ENCODE assay signal across 26 cellular contexts in the genomic region with DNA sequence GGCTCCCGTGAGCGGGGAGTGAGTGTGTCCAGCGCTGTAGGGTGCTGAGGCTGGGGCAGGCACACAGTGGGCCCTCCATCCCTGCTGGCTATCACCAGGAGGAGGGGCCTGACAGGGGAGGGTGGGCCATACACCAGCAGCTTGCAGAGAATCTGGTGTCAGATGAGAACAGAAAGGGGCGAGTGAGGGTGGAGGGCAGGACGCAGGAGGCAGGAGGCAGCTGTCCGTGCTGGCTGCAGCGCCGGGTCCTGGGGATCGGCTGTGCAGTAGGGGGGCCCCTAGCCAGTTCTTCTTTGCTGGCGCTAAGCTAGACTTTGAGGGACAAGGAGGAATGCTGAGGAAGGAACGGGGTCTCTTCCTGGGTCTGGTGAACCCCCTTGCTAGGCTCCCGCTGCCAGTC. TPM values are rescaled to one million over a fixed set of nuclear protein-coding genes. Genes with fewer than 3 reads are reported as not detected.
A peak's percentile ranks its signal among the peaks of the same experiment; 100 is the strongest.
DNase-seq lines count a peak whose midpoint lies in the region; ATAC-seq and TF ChIP-seq lines count a peak whose summit lies in the region.
"Had no signal": no experiment of that assay in that cellular context is flagged by ENCODE, and none has a peak within 500 bp of the region (broad histone marks: within the 10 kb centered on the region; RNA-seq: fewer than 3 reads in every experiment).

No MANE protein-coding gene starts in this region.

- no peaks in the 10 kb centered on the region for H3K36me3 Mint-ChIP-seq in activated naive CD4-positive, alpha-beta T cell treated with anti-CD3 and anti-CD28 coated beads, Interleukin-2, amount 10 ng/mL, durations not matched to agents 7 days and 5 days
- H3K36me3 Mint-ChIP-seq in activated naive CD4-positive, alpha-beta T cell treated with anti-CD3 and anti-CD28 coated beads, Interleukin-2, amount 50 U/mL, for 72 hours = no peaks in the 10 kb centered on the region
- H3K36me3 Mint-ChIP-seq in Caco-2 (ENCODE audit: insufficient read depth, unreplicated experiment) = peaks cover 87% of the 10 kb centered on the region
- peaks cover 13% of the 10 kb centered on the region for H3K36me3 Mint-ChIP-seq in central memory CD8-positive, alpha-beta T cell (ENCODE audit: insufficient read depth)
- peaks cover 5% of the 10 kb centered on the region for H3K36me3 Mint-ChIP-seq in stimulated activated effector memory CD8-positive, alpha-beta T cell treated with anti-CD3 and anti-CD28 coated beads, Interleukin-12 subunit alpha, Interleukin-12 subunit beta, amount 100 ng/mL, for 72 hours

- H3K27me3 Mint-ChIP-seq in activated naive CD4-positive, alpha-beta T cell treated with anti-CD3 and anti-CD28 coated beads, Interleukin-2, amount 10 ng/mL, durations not matched to agents 7 days and 5 days = peaks cover 32% of the 10 kb centered on the region
- no peaks in the 10 kb centered on the region for H3K27me3 Mint-ChIP-seq in Caco-2 (ENCODE audit: insufficient read depth, unreplicated experiment)
- H3K27me3 Mint-ChIP-seq in central memory CD8-positive, alpha-beta T cell = no peaks in the 10 kb centered on the region

- POLR2A ChIA-PET in Caco-2 (lab: Charles Lee) = no interaction called here

- intact Hi-C loops in Caco-2 (cut with micrococcal nuclease; ENCODE audit: unreplicated experiment) = loop anchor here (10.0 kb wide), 1 partner anchor 264 kb away; a partner anchor contains a TSS

- BruUV-seq in Caco-2 (replicated peaks; lab: Mats Ljungman, UMichigan) = no TSS peak

- no peak overlapping the region for H3K4me3 Mint-ChIP-seq in activated naive CD4-positive, alpha-beta T cell treated with anti-CD3 and anti-CD28 coated beads, Interleukin-2, amount 10 ng/mL, durations not matched to agents 7 days and 5 days
- peak overlapping the region; percentile 78 for H3K4me3 Mint-ChIP-seq in Caco-2 (ENCODE audit: unreplicated experiment)
- H3K4me3 Mint-ChIP-seq in central memory CD8-positive, alpha-beta T cell = peak overlapping the region; percentile 34
- H3K4me3 Mint-ChIP-seq in stimulated activated effector memory CD8-positive, alpha-beta T cell treated with anti-CD3 and anti-CD28 coated beads, Interleukin-12 subunit alpha, Interleukin-12 subunit beta, amount 100 ng/mL, for 72 hours = no peak overlapping the region

- CTCF ChIA-PET in activated naive CD4-positive, alpha-beta T cell treated with anti-CD3 and anti-CD28 coated beads, Interleukin-2, amount 10 ng/mL, durations not matched to agents 7 days and 5 days (lab: Charles Lee) = interaction anchor here (1.6 to 1.9 kb wide), 3 partner anchors 26 to 400 kb away, joined by 5 to 12 read pairs (median 6); no protein-coding TSS in a partner anchor
- CTCF ChIA-PET in Caco-2 (lab: Charles Lee) = interaction anchor here (1.8 kb wide), 1 partner anchor 43 kb away, joined by 5 read pairs; no protein-coding TSS in a partner anchor

- TF ChIP-seq CTCF in Caco-2 (IDR thresholded peaks at IDR 0.05; ENCODE audit: insufficient read depth in 1 of 2, low read depth in 1 of 2, low read length in 1 of 2, severe bottlenecking in 1 of 2, unreplicated experiment in 1 of 2) = no peak

- no peaks in the 10 kb centered on the region for H3K9me3 Mint-ChIP-seq in activated naive CD4-positive, alpha-beta T cell treated with anti-CD3 and anti-CD28 coated beads, Interleukin-2, amount 10 ng/mL, durations not matched to agents 7 days and 5 days
- H3K9me3 Mint-ChIP-seq in activated naive CD4-positive, alpha-beta T cell treated with anti-CD3 and anti-CD28 coated beads, Interleukin-2, amount 50 U/mL, for 72 hours = no peaks in the 10 kb centered on the region
- H3K9me3 Mint-ChIP-seq in Caco-2 (ENCODE audit: unreplicated experiment) = no peaks in the 10 kb centered on the region
- no peaks in the 10 kb centered on the region for H3K9me3 Mint-ChIP-seq in central memory CD8-positive, alpha-beta T cell
- no peaks in the 10 kb centered on the region for H3K9me3 Mint-ChIP-seq in stimulated activated effector memory CD8-positive, alpha-beta T cell treated with anti-CD3 and anti-CD28 coated beads, Interleukin-12 subunit alpha, Interleukin-12 subunit beta, amount 100 ng/mL, for 72 hours
- H3K9me3 Mint-ChIP-seq: CD14-positive monocyte, GM23338 had no signal

- H3K4me3 ChIP-seq in Caco-2 (ENCODE audit: low read depth, low read length) = no peak overlapping the region
- no peak overlapping the region for H3K4me3 ChIP-seq in Karpas-422 (ENCODE audit: low read length)
- H3K4me3 ChIP-seq: A549, GM23338, HAP-1, PC-9 had no signal

- ATAC-seq in activated naive CD4-positive, alpha-beta T cell treated with anti-CD3 and anti-CD28 coated beads, Interleukin-2, amount 50 U/mL, for 72 hours = no peak
- no peak for ATAC-seq in central memory CD8-positive, alpha-beta T cell (replicated peaks; ENCODE audit: extremely low read depth, poor library complexity, severe bottlenecking)
- no peak for ATAC-seq in stimulated activated effector memory CD8-positive, alpha-beta T cell treated with anti-CD3 and anti-CD28 coated beads, Interleukin-12 subunit alpha, Interleukin-12 subunit beta, amount 100 ng/mL, for 72 hours
- ATAC-seq: A549, GM23338 had no signal

- H3K9me3 ChIP-seq in Caco-2 = no peaks in the 10 kb centered on the region
- H3K9me3 ChIP-seq in Karpas-422 (ENCODE audit: low read length) = no peaks in the 10 kb centered on the region
- H3K9me3 ChIP-seq: A549, HAP-1 had no signal

- no peak overlapping the region for H3K27ac ChIP-seq in Karpas-422 (ENCODE audit: low read length)
- H3K27ac ChIP-seq: A549, PC-9 had no signal

- H3K36me3 ChIP-seq in Caco-2 (ENCODE audit: control insufficient read depth, insufficient read depth, low read length) = peaks cover 8% of the 10 kb centered on the region
- no peaks in the 10 kb centered on the region for H3K36me3 ChIP-seq in Karpas-422 (ENCODE audit: insufficient read depth, low read length)
- H3K36me3 ChIP-seq: HAP-1 had no signal

- H3K4me1 ChIP-seq in Caco-2 (peaks cover 70% of the 10 kb centered on the region), Karpas-422 (ENCODE audit: low read length) (peaks cover 29% of the 10 kb centered on the region)

- no peak overlapping the region for H3K9ac ChIP-seq in Karpas-422 (ENCODE audit: low read length)

- peaks cover 10% of the 10 kb centered on the region; the same call in 1 of the 2 replicates for H4K20me1 ChIP-seq in Karpas-422 (ENCODE audit: insufficient read depth, low read depth, low read length)

- H3K4me1 Mint-ChIP-seq in activated naive CD4-positive, alpha-beta T cell treated with anti-CD3 and anti-CD28 coated beads, Interleukin-2, amount 10 ng/mL, durations not matched to agents 7 days and 5 days = peaks cover 35% of the 10 kb centered on the region
- H3K4me1 Mint-ChIP-seq in Caco-2 (ENCODE audit: low read depth, unreplicated experiment) = peaks cover 42% of the 10 kb centered on the region
- H3K4me1 Mint-ChIP-seq in central memory CD8-positive, alpha-beta T cell = peaks cover 29% of the 10 kb centered on the region
- peaks cover 28% of the 10 kb centered on the region for H3K4me1 Mint-ChIP-seq in stimulated activated effector memory CD8-positive, alpha-beta T cell treated with anti-CD3 and anti-CD28 coated beads, Interleukin-12 subunit alpha, Interleukin-12 subunit beta, amount 100 ng/mL, for 72 hours

- peaks cover 23% of the 10 kb centered on the region for H3K79me2 ChIP-seq in Karpas-422 (ENCODE audit: low read length)

- no peak overlapping the region for H3K4me2 ChIP-seq in Karpas-422 (ENCODE audit: low read depth, low read length, poor library complexity, severe bottlenecking)
- H3K4me2 ChIP-seq: A549, GM23338 had no signal

- no peak overlapping the region for H2AFZ ChIP-seq in Karpas-422 (ENCODE audit: low read length)
- H2AFZ ChIP-seq: GM23338, PC-9 had no signal

- H3K27me3 ChIP-seq in Caco-2 (replicated peaks; ENCODE audit: control insufficient read depth, insufficient read depth, low read length) (no peaks in the 10 kb centered on the region), Karpas-422 (ENCODE audit: low read length) (no peaks in the 10 kb centered on the region)

- no peak for DNase-seq in activated naive CD4-positive, alpha-beta T cell treated with anti-CD3 and anti-CD28 coated beads, Interleukin-2, amount 10 ng/mL, durations not matched to agents 7 days and 5 days
- DNase-seq in activated naive CD4-positive, alpha-beta T cell treated with anti-CD3 and anti-CD28 coated beads, Interleukin-2, amount 50 U/mL, for 72 hours (ENCODE audit: low spot score in 2 of 2) = no peak
- DNase-seq in Caco-2 (peak in 1 of 2 experiments; percentile 34), cortex of kidney (lab: John Stamatoyannopoulos, UW) (no peak), NCI-H510A treated with DMSO at 0.1 percent for 48 hours (lab: John Stamatoyannopoulos, UW) (no peak), Karpas-422 (no peak)
- no peak for DNase-seq in central memory CD8-positive, alpha-beta T cell (ENCODE audit: low spot score in 2 of 2)
- no peak for DNase-seq in stimulated activated effector memory CD8-positive, alpha-beta T cell treated with anti-CD3 and anti-CD28 coated beads, Interleukin-12 subunit alpha, Interleukin-12 subunit beta, amount 100 ng/mL, for 72 hours (ENCODE audit: low spot score in 2 of 2)
- DNase-seq: AML-193, DMS153, DND-41, NCI-H1092 treated with DMSO at 0.1 percent for 48 hours, NCI-H1436, NCI-H187, NCI-H2081 treated with DMSO at 0.1 percent for 48 hours, NCI-H2171, NCI-H226, NCI-H510A, PC-9, Right ventricle myocardium superior, T-helper 1 cell had no signal

- H3K9me2 ChIP-seq in Karpas-422 (replicated peaks; ENCODE audit: insufficient read depth, low read length) = no peaks in the 10 kb centered on the region

- peak overlapping the region; percentile 55 for H3K27ac Mint-ChIP-seq in activated naive CD4-positive, alpha-beta T cell treated with anti-CD3 and anti-CD28 coated beads, Interleukin-2, amount 10 ng/mL, durations not matched to agents 7 days and 5 days
- H3K27ac Mint-ChIP-seq in activated naive CD4-positive, alpha-beta T cell treated with anti-CD3 and anti-CD28 coated beads, Interleukin-2, amount 50 U/mL, for 72 hours = no peak overlapping the region
- H3K27ac Mint-ChIP-seq in Caco-2 (ENCODE audit: unreplicated experiment) = peak overlapping the region; percentile 83
- H3K27ac Mint-ChIP-seq in central memory CD8-positive, alpha-beta T cell (ENCODE audit: low read depth) = no peak overlapping the region
- peak overlapping the region; percentile 34 for H3K27ac Mint-ChIP-seq in stimulated activated effector memory CD8-positive, alpha-beta T cell treated with anti-CD3 and anti-CD28 coated beads, Interleukin-12 subunit alpha, Interleukin-12 subunit beta, amount 100 ng/mL, for 72 hours
- H3K27ac Mint-ChIP-seq: CD14-positive monocyte, GM23338 had no signal

RNA-seq across cellular contexts. Expression of a gene that starts 1.6 kb away (rescaled TPM):
- 1 to 10 TPM; 5.8 to 6.4 TPM for total RNA-seq in activated naive CD4-positive, alpha-beta T cell treated with anti-CD3 and anti-CD28 coated beads, Interleukin-2, amount 50 U/mL, for 72 hours
- total RNA-seq in Caco-2 (2022) = 30.7 and 36.4 TPM in 2 replicates
- total RNA-seq in Karpas-422 (2014; rRNA removed; shearing (Covaris generic); ENCODE audit: low replicate concordance) = 7.2 and 7.6 TPM in 2 replicates

RNA-seq across cellular contexts. Expression of a gene that starts 18.7 kb away (rescaled TPM):
- not detected for total RNA-seq in activated naive CD4-positive, alpha-beta T cell treated with anti-CD3 and anti-CD28 coated beads, Interleukin-2, amount 50 U/mL, for 72 hours
- total RNA-seq in Caco-2 (2022) = 39.2 and 40.5 TPM in 2 replicates
- total RNA-seq in Karpas-422 (2014; rRNA removed; shearing (Covaris generic); ENCODE audit: low replicate concordance) = not detected in 2 replicates
- total RNA-seq: Right ventricle myocardium superior, RPMI7951 had no signal

RNA-seq across cellular contexts. Expression of a gene that starts 21.7 kb away (rescaled TPM):
- total RNA-seq in activated naive CD4-positive, alpha-beta T cell treated with anti-CD3 and anti-CD28 coated beads, Interleukin-2, amount 50 U/mL, for 72 hours = 1,000 to 10,000 TPM; 2,243 to 2,653 TPM
- 4,496 and 4,723 TPM in 2 replicates for total RNA-seq in Caco-2 (2022)
- total RNA-seq in Karpas-422 (2014; rRNA removed; shearing (Covaris generic); ENCODE audit: low replicate concordance) = 1,523 and 2,619 TPM in 2 replicates

RNA-seq across cellular contexts. Expression of a gene that starts 41.5 kb away (rescaled TPM):
- total RNA-seq in activated naive CD4-positive, alpha-beta T cell treated with anti-CD3 and anti-CD28 coated beads, Interleukin-2, amount 50 U/mL, for 72 hours = under 1 TPM; 0.36 to 0.95 TPM
- 1,050 and 1,125 TPM in 2 replicates for total RNA-seq in Caco-2 (2022)
- 3.2 and 17.5 TPM in 2 replicates for total RNA-seq in Karpas-422 (2014; rRNA removed; shearing (Covaris generic); ENCODE audit: low replicate concordance)

Comparison
In these comparisons a context has a peak if more than half of its experiments do, and no peak if none do; other contexts are left out.
1. H3K27ac Mint-ChIP-seq: peak in activated naive CD4-positive, alpha-beta T cell treated with anti-CD3 and anti-CD28 coated beads, Interleukin-2, amount 10 ng/mL, durations not matched to agents 7 days and 5 days (single experiment), Caco-2 (single experiment) and stimulated activated effector memory CD8-positive, alpha-beta T cell treated with anti-CD3 and anti-CD28 coated beads, Interleukin-12 subunit alpha, Interleukin-12 subunit beta, amount 100 ng/mL, for 72 hours (single experiment); none in activated naive CD4-positive, alpha-beta T cell treated with anti-CD3 and anti-CD28 coated beads, Interleukin-2, amount 50 U/mL, for 72 hours (0 of 2) and central memory CD8-positive, alpha-beta T cell (single experiment).
2. H3K4me3 Mint-ChIP-seq: peak in Caco-2 (single experiment) and central memory CD8-positive, alpha-beta T cell (single experiment); none in activated naive CD4-positive, alpha-beta T cell treated with anti-CD3 and anti-CD28 coated beads, Interleukin-2, amount 10 ng/mL, durations not matched to agents 7 days and 5 days (single experiment) and stimulated activated effector memory CD8-positive, alpha-beta T cell treated with anti-CD3 and anti-CD28 coated beads, Interleukin-12 subunit alpha, Interleukin-12 subunit beta, amount 100 ng/mL, for 72 hours (single experiment).
3. RNA of a gene that starts 18.7 kb away (total RNA-seq): 39.2 to 40.5 TPM in Caco-2; not detected in activated naive CD4-positive, alpha-beta T cell treated with anti-CD3 and anti-CD28 coated beads, Interleukin-2, amount 50 U/mL, for 72 hours and not detected in Karpas-422; every median in the first group is over 10 times any median in the second.